ENCODE assay signal across 14 cellular contexts in genomic region chr12:50620975-50621360, GRCh38.
A peak's percentile ranks its signal among the peaks of the same experiment; 100 is the strongest.
DNase-seq lines count a peak whose midpoint lies in the region; ATAC-seq and TF ChIP-seq lines count a peak whose summit lies in the region.
"Had no signal": no experiment of that assay in that cellular context is flagged by ENCODE, and none has a peak within 500 bp of the region (broad histone marks: within the 10 kb centered on the region; RNA-seq: fewer than 3 reads in every experiment).

No MANE protein-coding gene starts in this region.

- CTCF ChIA-PET in T-cell (lab: Charles Lee), result interaction anchor here (0.5 to 0.8 kb wide), 2 partner anchors 18 to 188 kb away, joined by 3 to 5 read pairs; no protein-coding TSS in a partner anchor

- H3K4me3 Mint-ChIP-seq in activated T-cell treated with anti-CD3 and anti-CD28 coated beads, Interleukin-2, amount 50 U/mL, for 24 hours, result no peak overlapping the region
- H3K4me3 Mint-ChIP-seq in T-cell, result peak overlapping the region in 1 of 3 donors; percentile 33
- H3K4me3 Mint-ChIP-seq in stimulated activated naive CD8-positive, alpha-beta T cell treated with anti-CD3 and anti-CD28 coated beads, Interleukin-15, amount 100 ng/mL, for 72 hours, result no peak overlapping the region

- TF ChIP-seq CTCF in foreskin keratinocyte (conservative IDR thresholded peaks at IDR 0.05) (no peak), prostate gland (IDR thresholded peaks at IDR 0.05) (no peak)

- H3K9me3 ChIP-seq in prostate gland, result no peaks in the 10 kb centered on the region
- H3K9me3 ChIP-seq: heart right ventricle, SJSA1, thyroid gland had no signal

- peaks cover 67% of the 10 kb centered on the region for H3K4me1 Mint-ChIP-seq in activated T-cell treated with anti-CD3 and anti-CD28 coated beads, Interleukin-2, amount 50 U/mL, for 24 hours (ENCODE audit: low read depth)
- H3K4me1 Mint-ChIP-seq in T-cell, result peaks cover 76 to 78% (median 78%) of the 10 kb centered on the region in 3 donors
- H3K4me1 Mint-ChIP-seq in stimulated activated naive CD8-positive, alpha-beta T cell treated with anti-CD3 and anti-CD28 coated beads, Interleukin-15, amount 100 ng/mL, for 72 hours, result peaks cover 64% of the 10 kb centered on the region

- H3K27ac ChIP-seq in foreskin keratinocyte (peak overlapping the region; percentile 93), prostate gland (no peak overlapping the region)

- no peaks in the 10 kb centered on the region for H3K27me3 ChIP-seq in foreskin keratinocyte
- H3K27me3 ChIP-seq in prostate gland (replicated peaks; ENCODE audit: insufficient read depth), result no peaks in the 10 kb centered on the region
- H3K27me3 ChIP-seq: heart right ventricle, SJSA1, thyroid gland had no signal

- H3K27me3 Mint-ChIP-seq in activated T-cell treated with anti-CD3 and anti-CD28 coated beads, Interleukin-2, amount 50 U/mL, for 24 hours, result no peaks in the 10 kb centered on the region
- H3K27me3 Mint-ChIP-seq in T-cell, result no peaks in the 10 kb centered on the region
- no peaks in the 10 kb centered on the region for H3K27me3 Mint-ChIP-seq in stimulated activated naive CD8-positive, alpha-beta T cell treated with anti-CD3 and anti-CD28 coated beads, Interleukin-15, amount 100 ng/mL, for 72 hours

- POLR2A ChIA-PET in T-cell (lab: Charles Lee), result no interaction called here

- peaks cover 2% of the 10 kb centered on the region for H3K36me3 Mint-ChIP-seq in activated T-cell treated with anti-CD3 and anti-CD28 coated beads, Interleukin-2, amount 50 U/mL, for 24 hours (ENCODE audit: low read depth)
- peaks cover under 1% of the 10 kb centered on the region for H3K36me3 Mint-ChIP-seq in T-cell

- peaks cover 55% of the 10 kb centered on the region for H3K4me1 ChIP-seq in foreskin keratinocyte
- no peaks in the 10 kb centered on the region for H3K4me1 ChIP-seq in prostate gland (replicated peaks)

- H3K4me3 ChIP-seq in prostate gland, result no peak overlapping the region
- H3K4me3 ChIP-seq: heart right ventricle, SJSA1, thyroid gland had no signal

- ATAC-seq in T-cell (replicated peaks in 1 of 4) (no peak), foreskin keratinocyte (peak; percentile 43)
- peak; percentile 44 for ATAC-seq in stimulated activated naive CD8-positive, alpha-beta T cell treated with anti-CD3 and anti-CD28 coated beads, Interleukin-15, amount 100 ng/mL, for 72 hours

- intact Hi-C loops in prostate gland (cut with DNase I), result no loop called here

- no peaks in the 10 kb centered on the region for H3K9me3 Mint-ChIP-seq in activated T-cell treated with anti-CD3 and anti-CD28 coated beads, Interleukin-2, amount 50 U/mL, for 24 hours
- no peaks in the 10 kb centered on the region for H3K9me3 Mint-ChIP-seq in T-cell
- no peaks in the 10 kb centered on the region for H3K9me3 Mint-ChIP-seq in stimulated activated naive CD8-positive, alpha-beta T cell treated with anti-CD3 and anti-CD28 coated beads, Interleukin-15, amount 100 ng/mL, for 72 hours

- no peak for TF ChIP-seq POLR2A in prostate gland (IDR thresholded peaks at IDR 0.05)

- WGBS in prostate gland, result 53% methylated on average over 1 of the region's 1 CpG

- H3K36me3 ChIP-seq in prostate gland, result no peaks in the 10 kb centered on the region
- H3K36me3 ChIP-seq: SJSA1, thyroid gland had no signal

- no peak for DNase-seq in activated T-cell treated with anti-CD3 and anti-CD28 coated beads, Interleukin-2, amount 50 U/mL, for 24 hours
- DNase-seq in activated T-cell treated with anti-CD3 and anti-CD28 coated beads, Interleukin-2, amount 50 U/mL, for 48 hours, result no peak
- DNase-seq in T-cell (no peak), foreskin keratinocyte (peak; percentile 73 to 86), mucosa of gallbladder (ENCODE audit: low spot score) (no peak), GM19238 (ENCODE audit: insufficient read length, low spot score) (no peak), prostate gland (ENCODE audit: low spot score) (no peak)
- DNase-seq in stimulated activated naive CD8-positive, alpha-beta T cell treated with anti-CD3 and anti-CD28 coated beads, Interleukin-15, amount 100 ng/mL, for 72 hours, result no peak
- DNase-seq: activated CD4-positive, alpha-beta T cell treated with anti-CD3 and anti-CD28 coated beads, Interleukin-2, amount 50 U/mL, for 1 hour; effector CD4-positive, alpha-beta T cell; heart right ventricle; MV-4-11; thyroid gland had no signal

- peak overlapping the region; percentile 94 for H3K27ac Mint-ChIP-seq in activated T-cell treated with anti-CD3 and anti-CD28 coated beads, Interleukin-2, amount 50 U/mL, for 24 hours
- peak overlapping the region; percentile 59 for H3K27ac Mint-ChIP-seq in T-cell
- no peak overlapping the region for H3K27ac Mint-ChIP-seq in stimulated activated naive CD8-positive, alpha-beta T cell treated with anti-CD3 and anti-CD28 coated beads, Interleukin-15, amount 100 ng/mL, for 72 hours

Comparison
In these comparisons a context has a peak if more than half of its experiments do, and no peak if none do; other contexts are left out.
1. DNase-seq: peak in foreskin keratinocyte (2 of 2); none in activated T-cell treated with anti-CD3 and anti-CD28 coated beads, Interleukin-2, amount 50 U/mL, for 24 hours (single experiment), activated T-cell treated with anti-CD3 and anti-CD28 coated beads, Interleukin-2, amount 50 U/mL, for 48 hours (0 of 2), T-cell (0 of 34), stimulated activated naive CD8-positive, alpha-beta T cell treated with anti-CD3 and anti-CD28 coated beads, Interleukin-15, amount 100 ng/mL, for 72 hours (0 of 2), mucosa of gallbladder (single experiment), GM19238 (single experiment) and prostate gland (single experiment).
2. H3K27ac Mint-ChIP-seq: peak in activated T-cell treated with anti-CD3 and anti-CD28 coated beads, Interleukin-2, amount 50 U/mL, for 24 hours (single experiment) and T-cell (2 of 2); none in stimulated activated naive CD8-positive, alpha-beta T cell treated with anti-CD3 and anti-CD28 coated beads, Interleukin-15, amount 100 ng/mL, for 72 hours (0 of 2).
3. ATAC-seq: peak in foreskin keratinocyte (single experiment) and stimulated activated naive CD8-positive, alpha-beta T cell treated with anti-CD3 and anti-CD28 coated beads, Interleukin-15, amount 100 ng/mL, for 72 hours (single experiment); none in T-cell (0 of 4).